26 cellular contexts compared by ENCODE assay signal in genomic region chr9:90988318-90988717, GRCh38.
"Had no signal": no experiment of that assay in that cellular context is flagged by ENCODE, and none has a peak within 500 bp of the region (broad histone marks: within the 10 kb centered on the region; RNA-seq: fewer than 3 reads in every experiment).

No MANE protein-coding gene starts in this region.

- H3K4me1 ChIP-seq: colonic mucosa, left lung, prostate gland, spleen, tibial nerve had no signal

- H3K4me3 ChIP-seq: colonic mucosa, dorsolateral prefrontal cortex, esophagus muscularis mucosa, left lung, lung, ovary, prostate gland, spleen, suprapubic skin, tibial nerve, vagina had no signal

- H3K27ac Mint-ChIP-seq: activated naive CD4-positive, alpha-beta T cell treated with anti-CD3 and anti-CD28 coated beads, Interleukin-2, amount 50 U/mL, for 72 hours; activated T-cell treated with anti-CD3 and anti-CD28 coated beads, Interleukin-2, amount 50 U/mL, for 24 hours; activated T-helper 17 cell treated with anti-CD3 and anti-CD28 coated beads, Interleukin-2, amount 50 U/mL, for 72 hours; effector memory CD8-positive, alpha-beta T cell; mesothelial cell of epicardium; natural killer cell; stimulated activated naive CD8-positive, alpha-beta T cell treated with anti-CD3 and anti-CD28 coated beads, Interleukin-15, amount 100 ng/mL, for 72 hours had no signal

- H3K27me3 ChIP-seq: colonic mucosa, dorsolateral prefrontal cortex, esophagus muscularis mucosa, left lung, ovary, spleen, suprapubic skin, tibial nerve, vagina had no signal

- H3K36me3 ChIP-seq: colonic mucosa, esophagus muscularis mucosa, left lung, ovary, prostate gland, spleen, suprapubic skin, tibial nerve, vagina had no signal

- DNase-seq: activated CD4-positive, alpha-beta T cell treated with anti-CD3 and anti-CD28 coated beads for 1 hour; activated CD4-positive, alpha-beta T cell treated with anti-CD3 and anti-CD28 coated beads, Interleukin-2, amount 50 U/mL, for 4 hours; activated CD8-positive, alpha-beta memory T cell treated with anti-CD3 and anti-CD28 coated beads for 24 hours; activated CD8-positive, alpha-beta memory T cell treated with anti-CD3 and anti-CD28 coated beads, Interleukin-2, amount 50 U/mL, for 4 hours; activated T-cell treated with anti-CD3 and anti-CD28 coated beads, Interleukin-2, amount 50 U/mL, for 24 hours; aorta; colonic mucosa; dorsolateral prefrontal cortex; effector memory CD8-positive, alpha-beta T cell; kidney; left lung; natural killer cell; ovary; spleen; stimulated activated CD4-positive, alpha-beta T cell treated with anti-CD3 and anti-CD28 coated beads, Interleukin-4, amount 100 ng/mL, for 4 hours; stimulated activated naive CD8-positive, alpha-beta T cell treated with anti-CD3 and anti-CD28 coated beads, Interleukin-15, amount 100 ng/mL, for 72 hours; T-helper 1 cell had no signal

- H3K9me3 Mint-ChIP-seq: activated naive CD4-positive, alpha-beta T cell treated with anti-CD3 and anti-CD28 coated beads, Interleukin-2, amount 50 U/mL, for 72 hours; activated T-cell treated with anti-CD3 and anti-CD28 coated beads, Interleukin-2, amount 50 U/mL, for 24 hours; effector memory CD8-positive, alpha-beta T cell; natural killer cell; stimulated activated naive CD8-positive, alpha-beta T cell treated with anti-CD3 and anti-CD28 coated beads, Interleukin-15, amount 100 ng/mL, for 72 hours had no signal

- H3K4me1 Mint-ChIP-seq: activated T-helper 17 cell treated with anti-CD3 and anti-CD28 coated beads, Interleukin-2, amount 50 U/mL, for 72 hours; natural killer cell; stimulated activated naive CD8-positive, alpha-beta T cell treated with anti-CD3 and anti-CD28 coated beads, Interleukin-15, amount 100 ng/mL, for 72 hours had no signal

- H3K27me3 Mint-ChIP-seq: effector memory CD8-positive, alpha-beta T cell had no signal

- ATAC-seq: activated naive CD4-positive, alpha-beta T cell treated with anti-CD3 and anti-CD28 coated beads, Interleukin-2, amount 50 U/mL, for 72 hours; activated T-helper 17 cell treated with anti-CD3 and anti-CD28 coated beads, Interleukin-2, amount 50 U/mL, for 72 hours; effector memory CD8-positive, alpha-beta T cell; left lung; natural killer cell; stimulated activated naive CD8-positive, alpha-beta T cell treated with anti-CD3 and anti-CD28 coated beads, Interleukin-15, amount 100 ng/mL, for 72 hours had no signal

- H3K4me3 Mint-ChIP-seq: activated T-cell treated with anti-CD3 and anti-CD28 coated beads, Interleukin-2, amount 50 U/mL, for 24 hours; activated T-helper 17 cell treated with anti-CD3 and anti-CD28 coated beads, Interleukin-2, amount 50 U/mL, for 72 hours; effector memory CD8-positive, alpha-beta T cell; mesothelial cell of epicardium; natural killer cell; stimulated activated naive CD8-positive, alpha-beta T cell treated with anti-CD3 and anti-CD28 coated beads, Interleukin-15, amount 100 ng/mL, for 72 hours had no signal

- H3K36me3 Mint-ChIP-seq: activated naive CD4-positive, alpha-beta T cell treated with anti-CD3 and anti-CD28 coated beads, Interleukin-2, amount 50 U/mL, for 72 hours; mesothelial cell of epicardium; natural killer cell had no signal

- H3K9me3 ChIP-seq: colonic mucosa, prostate gland, suprapubic skin, vagina had no signal

- H3K27ac ChIP-seq: colonic mucosa, dorsolateral prefrontal cortex, esophagus muscularis mucosa, left lung, ovary, prostate gland, spleen, suprapubic skin, tibial nerve, vagina had no signal
